ENCODE assay signal across 23 cellular contexts in genomic region chr16:49457196-49457595, GRCh38.
"Had no signal": no experiment of that assay in that cellular context is flagged by ENCODE, and none has a peak within 500 bp of the region (broad histone marks: within the 10 kb centered on the region; RNA-seq: fewer than 3 reads in every experiment).

No MANE protein-coding gene starts in this region.

- H3K27me3 ChIP-seq: breast epithelium, thyroid gland, uterus had no signal

- H3K36me3 Mint-ChIP-seq: activated naive CD8-positive, alpha-beta T cell; naive B cell; T-cell had no signal

- ATAC-seq: gastroesophageal sphincter, heart left ventricle, left colon, lower lobe of right lung, T-cell had no signal

- H3K4me2 ChIP-seq: smooth muscle cell had no signal

- H3K4me3 Mint-ChIP-seq: activated naive CD8-positive, alpha-beta T cell; central memory CD8-positive, alpha-beta T cell; naive B cell; T-cell; T-helper 2 cell treated with Interferon-gamma antibody and Interleukin-4, amounts not matched to agents 5 μg/mL and 100 μg/mL, for 36 hours had no signal

- DNase-seq: activated naive CD4-positive, alpha-beta T cell; activated T-cell treated with anti-CD3 and anti-CD28 coated beads for 4 hours; amniotic stem cell; left colon; lower lobe of right lung; mesendoderm; naive B cell; nucleus accumbens; stimulated activated CD4-positive, alpha-beta T cell treated with anti-CD3 and anti-CD28 coated beads, Interleukin-2, amount 100 ng/mL, for 48 hours; stimulated activated naive CD4-positive, alpha-beta T cell treated with Interleukin-2 at 50 U/mL for 16 hours; thyroid gland; uterus; WERI-Rb-1 had no signal

- H3K27ac Mint-ChIP-seq: activated naive CD8-positive, alpha-beta T cell; T-cell; T-helper 2 cell treated with Interferon-gamma antibody and Interleukin-4, amounts not matched to agents 5 μg/mL and 100 μg/mL, for 36 hours had no signal

- H3K27me3 Mint-ChIP-seq: activated naive CD8-positive, alpha-beta T cell had no signal

- H3K9me3 ChIP-seq: breast epithelium, gastroesophageal sphincter, heart left ventricle, lower lobe of right lung, sigmoid colon, thyroid gland, uterus had no signal

- H3K4me3 ChIP-seq: breast epithelium, gastroesophageal sphincter, heart left ventricle, lower lobe of right lung, sigmoid colon, smooth muscle cell, thyroid gland, uterus had no signal

- H3K36me3 ChIP-seq: breast epithelium, gastroesophageal sphincter, heart left ventricle, lower lobe of right lung, sigmoid colon, thyroid gland, uterus, WERI-Rb-1 had no signal

- H3K27ac ChIP-seq: breast epithelium, epithelial cell of prostate, gastroesophageal sphincter, heart left ventricle, lower lobe of right lung, sigmoid colon, thyroid gland, uterus, WERI-Rb-1 had no signal

- H3K9me3 Mint-ChIP-seq: central memory CD8-positive, alpha-beta T cell; T-cell; T-helper 2 cell treated with Interferon-gamma antibody and Interleukin-4, amounts not matched to agents 5 μg/mL and 100 μg/mL, for 36 hours had no signal

- H3K4me1 ChIP-seq: breast epithelium, gastroesophageal sphincter, lower lobe of right lung, sigmoid colon, thyroid gland, uterus had no signal
